In genomic region chr1:201741763-201742342, GRCh38 we compare ENCODE assay signal across 14 cellular contexts.
DNase-seq lines count a peak whose midpoint lies in the region; FAIRE-seq and TF ChIP-seq lines count a peak whose summit lies in the region.
"Had no signal": no experiment of that assay in that cellular context is flagged by ENCODE, and none has a peak within 500 bp of the region (broad histone marks: within the 10 kb centered on the region; RNA-seq: fewer than 3 reads in every experiment).

No MANE protein-coding gene starts in this region.

- no peak overlapping the region for H2AFZ ChIP-seq in GM23248

- H3K9me2 ChIP-seq in GM23248 (ENCODE audit: insufficient read depth), result no peaks in the 10 kb centered on the region

- H4K20me1 ChIP-seq in GM23248 (ENCODE audit: insufficient read depth), result 0 out of 2 replicates have a peak, but pooled peaks cover 4% of the 10 kb centered on the region

- TF ChIP-seq CTCF in AG04449 (IDR thresholded peaks at IDR 0.05; ENCODE audit: insufficient read depth, low read length, missing control alignments), result no peak
- no peak for TF ChIP-seq CTCF in brain microvascular endothelial cell (IDR thresholded peaks at IDR 0.05; ENCODE audit: low read depth, low read length, missing control alignments)

- H3K27me3 ChIP-seq in GM23248 (replicated peaks; ENCODE audit: insufficient read depth), result no peaks in the 10 kb centered on the region
- no peaks in the 10 kb centered on the region for H3K27me3 ChIP-seq in brain microvascular endothelial cell (replicated peaks)

- in situ Hi-C loops in GM23248 (cut with MboI) (no loop called here), brain microvascular endothelial cell (cut with HindIII; ENCODE audit: low pct_ligation_motif_present, low sequenced_read_pairs) (no loop called here)

- H3K79me2 ChIP-seq in GM23248 (ENCODE audit: insufficient read depth), result peaks cover 99% of the 10 kb centered on the region

- H3K4me1 ChIP-seq in GM23248 (ENCODE audit: insufficient read depth) (peaks cover 85% of the 10 kb centered on the region), mesodermal cell (ENCODE audit: control insufficient read depth, insufficient read depth, low read length, poor library complexity, severe bottlenecking) (peaks cover 49% of the 10 kb centered on the region)

- no peaks in the 10 kb centered on the region for H3K36me3 Mint-ChIP-seq in activated CD4-positive, alpha-beta memory T cell treated with anti-CD3 and anti-CD28 coated beads, Interleukin-2, amount 10 ng/mL, durations not matched to agents 7 days and 5 days (ENCODE audit: low read depth)

- H3K4me2 ChIP-seq in GM23248 (ENCODE audit: unreplicated experiment), result peak overlapping the region; percentile 94

- peak overlapping the region; percentile 76 for H3K4me3 ChIP-seq in AG04449 (ENCODE audit: low read depth, low read length)
- H3K4me3 ChIP-seq in GM23248, result peak overlapping the region; percentile 85
- H3K4me3 ChIP-seq in brain microvascular endothelial cell (ENCODE audit: low read depth, low read length), result no peak overlapping the region
- H3K4me3 ChIP-seq in mesodermal cell (ENCODE audit: extremely low read depth, insufficient read depth, low read length, poor library complexity, severe bottlenecking), result no peak overlapping the region
- H3K4me3 ChIP-seq: SK-N-MC had no signal

- H3K9ac ChIP-seq in GM23248, result peak overlapping the region; percentile 92; the same call in 1 of the 2 replicates

- H3K4me3 Mint-ChIP-seq in activated CD4-positive, alpha-beta memory T cell treated with anti-CD3 and anti-CD28 coated beads, Interleukin-2, amount 10 ng/mL, durations not matched to agents 7 days and 5 days, result no peak overlapping the region

- no peak for FAIRE-seq in GM19239 (lab: Jason Lieb, UNC)
- FAIRE-seq: D721Med had no signal

- CTCF ChIA-PET in AG04449 (lab: Yijun Ruan, JAX), result interaction anchor here (1.1 to 3.4 kb wide), 4 partner anchors 8 to 211 kb away, joined by 3 to 22 read pairs (median 6); no protein-coding TSS in a partner anchor
- CTCF ChIA-PET in activated CD4-positive, alpha-beta memory T cell treated with anti-CD3 and anti-CD28 coated beads, Interleukin-2, amount 10 ng/mL, durations not matched to agents 7 days and 5 days (lab: Charles Lee), result no interaction called here

- no peaks in the 10 kb centered on the region for H3K9me3 Mint-ChIP-seq in activated CD4-positive, alpha-beta memory T cell treated with anti-CD3 and anti-CD28 coated beads, Interleukin-2, amount 10 ng/mL, durations not matched to agents 7 days and 5 days

- H3K9me3 ChIP-seq in GM23248 (ENCODE audit: low read depth) (no peaks in the 10 kb centered on the region), mesodermal cell (ENCODE audit: control insufficient read depth, low read length) (no peaks in the 10 kb centered on the region)

- DNase-seq in AG04449 (ENCODE audit: low read depth, low spot score), result no peak
- no peak for DNase-seq in GM23248
- no peak for DNase-seq in brain microvascular endothelial cell
- DNase-seq in GM19239 (ENCODE audit: insufficient read length, low spot score), result no peak
- DNase-seq in posterior vena cava (ENCODE audit: low spot score), result no peak
- no peak for DNase-seq in activated CD4-positive, alpha-beta memory T cell treated with anti-CD3 and anti-CD28 coated beads, Interleukin-2, amount 10 ng/mL, durations not matched to agents 7 days and 5 days
- no peak for DNase-seq in NCI-H187 (lab: John Stamatoyannopoulos, UW)
- DNase-seq: activated effector memory CD4-positive, alpha-beta T cell treated with anti-CD3 and anti-CD28 coated beads, Interleukin-2, amount 50 U/mL, for 16 hours; effector CD4-positive, alpha-beta T cell; midbrain; NCI-H524 treated with DMSO at 0.1 percent for 48 hours had no signal

- POLR2A ChIA-PET in AG04449 (lab: Yijun Ruan, JAX), result no interaction called here
- POLR2A ChIA-PET in activated CD4-positive, alpha-beta memory T cell treated with anti-CD3 and anti-CD28 coated beads, Interleukin-2, amount 10 ng/mL, durations not matched to agents 7 days and 5 days (lab: Charles Lee), result no interaction called here

- H3K27me3 Mint-ChIP-seq in activated CD4-positive, alpha-beta memory T cell treated with anti-CD3 and anti-CD28 coated beads, Interleukin-2, amount 10 ng/mL, durations not matched to agents 7 days and 5 days, result peaks cover 57% of the 10 kb centered on the region

- no peak overlapping the region for H3K27ac Mint-ChIP-seq in activated CD4-positive, alpha-beta memory T cell treated with anti-CD3 and anti-CD28 coated beads, Interleukin-2, amount 10 ng/mL, durations not matched to agents 7 days and 5 days

- peaks cover 70% of the 10 kb centered on the region for H3F3A ChIP-seq in GM23248 (ENCODE audit: insufficient read depth)

- H3K27ac ChIP-seq in GM23248 (peak overlapping the region; percentile 76), brain microvascular endothelial cell (peak overlapping the region; percentile 19), mesodermal cell (ENCODE audit: low read depth, low read length, severe bottlenecking) (peak overlapping the region; percentile 16)
- H3K27ac ChIP-seq: SK-N-MC had no signal

- H3K36me3 ChIP-seq in GM23248 (ENCODE audit: low read depth) (peaks cover 9% of the 10 kb centered on the region; the same call in 1 of the 2 replicates), brain microvascular endothelial cell (replicated peaks) (peaks cover 43% of the 10 kb centered on the region), mesodermal cell (ENCODE audit: control insufficient read depth, insufficient read depth, low read length) (peaks cover 21% of the 10 kb centered on the region)

- peaks cover 13% of the 10 kb centered on the region for H3K4me1 Mint-ChIP-seq in activated CD4-positive, alpha-beta memory T cell treated with anti-CD3 and anti-CD28 coated beads, Interleukin-2, amount 10 ng/mL, durations not matched to agents 7 days and 5 days

- intact Hi-C loops in posterior vena cava (cut with DNase I), result loop anchor here (2.0 to 5.0 kb wide), 3 partner anchors 25 to 50 kb away; no protein-coding TSS in a partner anchor

- WGBS in GM23248 (ENCODE audit: low coverage in 1 of 2, low lambda C conversion rate in 2 of 2, missing lambda C conversion rate in 2 of 2), 2 experiments, result 67 to 69% methylated on average over 3 of the region's 3 CpGs
- 80 to 100% methylated on average over 2 of the region's 3 CpGs for WGBS in mesodermal cell (ENCODE audit: insufficient coverage in 2 of 2), 2 experiments

Comparison
In these comparisons a context has a peak if more than half of its experiments do, and no peak if none do; other contexts are left out.
1. H3K4me3 ChIP-seq: peak in AG04449 (single experiment) and GM23248 (single experiment); none in brain microvascular endothelial cell (single experiment) and mesodermal cell (single experiment).
2. H3K27ac ChIP-seq: peak in every context shown above with its lines; median percentile 76 in GM23248; 19 in brain microvascular endothelial cell; 16 in mesodermal cell.